ENCODE assay signal across 10 cellular contexts in genomic region chr11:131033151-131033651, GRCh38.
A peak's percentile ranks its signal among the peaks of the same experiment; 100 is the strongest.
DNase-seq lines count a peak whose midpoint lies in the region; ATAC-seq and TF ChIP-seq lines count a peak whose summit lies in the region.
"Had no signal": no experiment of that assay in that cellular context is flagged by ENCODE, and none has a peak within 500 bp of the region (broad histone marks: within the 10 kb centered on the region; RNA-seq: fewer than 3 reads in every experiment).

No MANE protein-coding gene starts in this region.

- no peak for ATAC-seq in HG03280 (IDR thresholded peaks at IDR 0.05; ENCODE audit: unreplicated experiment)
- no peak for ATAC-seq in GM18858 (IDR thresholded peaks at IDR 0.05; ENCODE audit: unreplicated experiment)

- no peak overlapping the region for H3K4me3 ChIP-seq in epithelial cell of esophagus (ENCODE audit: low read length)

- no peak for TF ChIP-seq CTCF in epithelial cell of esophagus (IDR thresholded peaks at IDR 0.05; ENCODE audit: insufficient read depth, low read depth, low read length, missing control alignments)

- DNase-seq in Daoy (ENCODE audit: low read depth), result peak; percentile 91
- DNase-seq in NCI-H460 (ENCODE audit: extremely low read depth, low read depth), result peak; percentile 30
- DNase-seq in epithelial cell of esophagus (ENCODE audit: low read depth), result peak; percentile 99
- DNase-seq in non-pigmented ciliary epithelial cell (ENCODE audit: low read depth), result peak; percentile 96
- no peak for DNase-seq in HuH-7 (ENCODE audit: low spot score)
- no peak for DNase-seq in MV-4-11 (lab: John Stamatoyannopoulos, UW)
- DNase-seq: activated CD8-positive, alpha-beta memory T cell treated with anti-CD3 and anti-CD28 coated beads, Interleukin-2, amount 50 U/mL, for 4 hours; H7 had no signal

Comparison
In these comparisons a context has a peak if more than half of its experiments do, and no peak if none do; other contexts are left out.
1. DNase-seq: peak in Daoy (single experiment), NCI-H460 (single experiment), epithelial cell of esophagus (single experiment) and non-pigmented ciliary epithelial cell (single experiment); none in HuH-7 (single experiment) and MV-4-11 (single experiment).